ENCODE assay signal across 10 cellular contexts in genomic region chr5:71924980-71925379, GRCh38.
A peak's percentile ranks its signal among the peaks of the same experiment; 100 is the strongest.
DNase-seq lines count a peak whose midpoint lies in the region; ATAC-seq, FAIRE-seq and TF ChIP-seq lines count a peak whose summit lies in the region.
"Had no signal": no experiment of that assay in that cellular context is flagged by ENCODE, and none has a peak within 500 bp of the region (broad histone marks: within the 10 kb centered on the region; RNA-seq: fewer than 3 reads in every experiment).

No MANE protein-coding gene starts in this region.

- FAIRE-seq in frontal cortex (lab: Jason Lieb, UNC): no peak
- FAIRE-seq: GM12878 had no signal

- peaks cover 2 to 30% of the 10 kb centered on the region in 2 donors for H3K27me3 Mint-ChIP-seq in CD8-positive, alpha-beta memory T cell

- TF ChIP-seq POLR2A in thyroid gland (IDR thresholded peaks at IDR 0.05) (no peak), GM18505 (IDR thresholded peaks at IDR 0.05; ENCODE audit: borderline replicate concordance, extremely low read depth, insufficient read depth, insufficient read length) (no peak)

- peak overlapping the region; percentile 51 to 76 (median 70) for H3K27ac ChIP-seq in thyroid gland
- H3K27ac ChIP-seq in CD8-positive, alpha-beta memory T cell (ENCODE audit: low read depth, low read length): no peak overlapping the region

- no peaks in the 10 kb centered on the region for H3K36me3 Mint-ChIP-seq in CD8-positive, alpha-beta memory T cell

- WGBS in thyroid gland, 2 donors: 36 to 38% methylated on average over 3 of the region's 3 CpGs

- H3K27me3 ChIP-seq in thyroid gland: no peaks in the 10 kb centered on the region
- H3K27me3 ChIP-seq in CD8-positive, alpha-beta memory T cell (ENCODE audit: insufficient read depth, low read length, poor library complexity, severe bottlenecking): peaks cover 3% of the 10 kb centered on the region

- DNase-seq in NCI-H82 (lab: John Stamatoyannopoulos, UW): peak; percentile 8
- DNase-seq in NCI-H82 treated with DMSO at 0.1 percent for 48 hours (lab: John Stamatoyannopoulos, UW; ENCODE audit: unreplicated experiment): no peak
- peak; percentile 71 for DNase-seq in fibroblast of the aortic adventitia (ENCODE audit: low read depth)
- no peak for DNase-seq in thyroid gland
- DNase-seq in CD8-positive, alpha-beta memory T cell: no peak
- no peak for DNase-seq in frontal cortex (ENCODE audit: low spot score in 2 of 2)
- DNase-seq: activated naive CD4-positive, alpha-beta T cell treated with Interleukin-2 at 50 U/mL for 16 hours had no signal

- H3K4me3 Mint-ChIP-seq in CD8-positive, alpha-beta memory T cell: no peak overlapping the region

- no peaks in the 10 kb centered on the region for H3K4me1 Mint-ChIP-seq in CD8-positive, alpha-beta memory T cell

- H3K4me1 ChIP-seq in thyroid gland: peaks cover 18 to 20% of the 10 kb centered on the region in 2 donors
- H3K4me1 ChIP-seq in CD8-positive, alpha-beta memory T cell (ENCODE audit: insufficient read depth, low read length): no peaks in the 10 kb centered on the region

- CTCF ChIA-PET in CD8-positive, alpha-beta memory T cell (lab: Charles Lee): no interaction called here

- H3K4me3 ChIP-seq in fibroblast of the aortic adventitia (ENCODE audit: low read depth, low read length): no peak overlapping the region
- H3K4me3 ChIP-seq in thyroid gland (replicated peaks in 1 of 3): no peak overlapping the region
- H3K4me3 ChIP-seq in CD8-positive, alpha-beta memory T cell (ENCODE audit: low read length): no peak overlapping the region
- H3K4me3 ChIP-seq: GM12878 had no signal

- POLR2A ChIA-PET in CD8-positive, alpha-beta memory T cell (lab: Charles Lee): no interaction called here

- H3K9me3 Mint-ChIP-seq in CD8-positive, alpha-beta memory T cell: peaks cover 0 to 24% (median 5%) of the 10 kb centered on the region in 5 donors

- H3K27ac Mint-ChIP-seq in CD8-positive, alpha-beta memory T cell: no peak overlapping the region

- ATAC-seq in SK-N-SH treated with all-trans-retinoic acid at 6 μM for 48 hours (peak; percentile 67), GM18505 (IDR thresholded peaks at IDR 0.05; ENCODE audit: unreplicated experiment) (no peak)
- ATAC-seq: GM12878 had no signal

- no peaks in the 10 kb centered on the region for H3K36me3 ChIP-seq in thyroid gland
- H3K36me3 ChIP-seq in CD8-positive, alpha-beta memory T cell (ENCODE audit: insufficient read depth, low read length): no peaks in the 10 kb centered on the region

- H3K9me3 ChIP-seq in thyroid gland: no peaks in the 10 kb centered on the region
- H3K9me3 ChIP-seq in CD8-positive, alpha-beta memory T cell (ENCODE audit: low read length): no peaks in the 10 kb centered on the region

- TF ChIP-seq CTCF in fibroblast of the aortic adventitia (IDR thresholded peaks at IDR 0.05; ENCODE audit: insufficient read depth, low read length): no peak
- TF ChIP-seq CTCF in thyroid gland (IDR thresholded peaks at IDR 0.05): no peak

- intact Hi-C loops in thyroid gland (cut with DNase I): no loop called here

TF ChIP-seq in SK-N-SH treated with all-trans-retinoic acid at 6 μM for 48 hours, 23 proteins besides CTCF, POLR2A, EP300 and RAD21:
- TF ChIP-seq PATZ1 (CRISPR knock-in tag; IDR thresholded peaks at IDR 0.05; ENCODE audit: borderline replicate concordance) (no peak), OSR1 (CRISPR knock-in tag; IDR thresholded peaks at IDR 0.05) (no peak), PPARA (CRISPR knock-in tag; IDR thresholded peaks at IDR 0.05; ENCODE audit: borderline replicate concordance) (no peak), CSDC2 (CRISPR knock-in tag; IDR thresholded peaks at IDR 0.05) (no peak), ZFP30 (CRISPR knock-in tag; IDR thresholded peaks at IDR 0.05) (no peak), ZFP3 (CRISPR knock-in tag; IDR thresholded peaks at IDR 0.05) (no peak), ZNF8 (CRISPR knock-in tag; IDR thresholded peaks at IDR 0.05) (no peak), GLIS3 (CRISPR knock-in tag; IDR thresholded peaks at IDR 0.05) (no peak)
- TF ChIP-seq, protein P1, sequence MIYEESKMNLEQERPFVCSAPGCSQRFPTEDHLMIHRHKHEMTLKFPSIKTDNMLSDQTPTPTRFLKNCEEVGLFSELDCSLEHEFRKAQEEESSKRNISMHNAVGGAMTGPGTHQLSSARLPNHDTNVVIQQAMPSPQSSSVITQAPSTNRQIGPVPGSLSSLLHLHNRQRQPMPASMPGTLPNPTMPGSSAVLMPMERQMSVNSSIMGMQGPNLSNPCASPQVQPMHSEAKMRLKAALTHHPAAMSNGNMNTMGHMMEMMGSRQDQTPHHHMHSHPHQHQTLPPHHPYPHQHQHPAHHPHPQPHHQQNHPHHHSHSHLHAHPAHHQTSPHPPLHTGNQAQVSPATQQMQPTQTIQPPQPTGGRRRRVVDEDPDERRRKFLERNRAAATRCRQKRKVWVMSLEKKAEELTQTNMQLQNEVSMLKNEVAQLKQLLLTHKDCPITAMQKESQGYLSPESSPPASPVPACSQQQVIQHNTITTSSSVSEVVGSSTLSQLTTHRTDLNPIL (CRISPR knock-in tag; IDR thresholded peaks at IDR 0.05; ENCODE audit: low read depth): no peak
- TF ChIP-seq, protein P2, sequence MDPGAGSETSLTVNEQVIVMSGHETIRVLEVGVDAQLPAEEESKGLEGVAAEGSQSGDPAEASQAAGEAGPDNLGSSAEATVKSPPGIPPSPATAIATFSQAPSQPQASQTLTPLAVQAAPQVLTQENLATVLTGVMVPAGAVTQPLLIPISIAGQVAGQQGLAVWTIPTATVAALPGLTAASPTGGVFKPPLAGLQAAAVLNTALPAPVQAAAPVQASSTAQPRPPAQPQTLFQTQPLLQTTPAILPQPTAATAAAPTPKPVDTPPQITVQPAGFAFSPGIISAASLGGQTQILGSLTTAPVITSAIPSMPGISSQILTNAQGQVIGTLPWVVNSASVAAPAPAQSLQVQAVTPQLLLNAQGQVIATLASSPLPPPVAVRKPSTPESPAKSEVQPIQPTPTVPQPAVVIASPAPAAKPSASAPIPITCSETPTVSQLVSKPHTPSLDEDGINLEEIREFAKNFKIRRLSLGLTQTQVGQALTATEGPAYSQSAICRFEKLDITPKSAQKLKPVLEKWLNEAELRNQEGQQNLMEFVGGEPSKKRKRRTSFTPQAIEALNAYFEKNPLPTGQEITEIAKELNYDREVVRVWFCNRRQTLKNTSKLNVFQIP (CRISPR knock-in tag; IDR thresholded peaks at IDR 0.05; ENCODE audit: borderline replicate concordance, low read depth): no peak

Comparison
In these comparisons a context has a peak if more than half of its experiments do, and no peak if none do; other contexts are left out.
1. DNase-seq: peak in NCI-H82 (single experiment) and fibroblast of the aortic adventitia (single experiment); none in NCI-H82 treated with DMSO at 0.1 percent for 48 hours (single experiment), thyroid gland (0 of 2), CD8-positive, alpha-beta memory T cell (0 of 5) and frontal cortex (0 of 2).